33 cellular contexts compared by ENCODE assay signal in genomic region chr11:680970-681369, GRCh38. TPM values are rescaled to one million over a fixed set of nuclear protein-coding genes. Genes with fewer than 3 reads are reported as not detected.
DNase-seq lines count a peak whose midpoint lies in the region; ATAC-seq and TF ChIP-seq lines count a peak whose summit lies in the region.
"Had no signal": no experiment of that assay in that cellular context is flagged by ENCODE, and none has a peak within 500 bp of the region (broad histone marks: within the 10 kb centered on the region; RNA-seq: fewer than 3 reads in every experiment).

No MANE protein-coding gene starts in this region.

- peaks cover 62% of the 10 kb centered on the region for H3K36me3 Mint-ChIP-seq in activated CD8-positive, alpha-beta T cell treated with anti-CD3 and anti-CD28 coated beads for 36 hours (ENCODE audit: low read depth)
- peaks cover 49% of the 10 kb centered on the region for H3K36me3 Mint-ChIP-seq in activated CD8-positive, alpha-beta T cell treated with anti-CD3 and anti-CD28 coated beads, Interleukin-2, amount 10 ng/mL, durations not matched to agents 7 days and 5 days (ENCODE audit: low read depth)
- H3K36me3 Mint-ChIP-seq in central memory CD8-positive, alpha-beta T cell (ENCODE audit: insufficient read depth) = peaks cover 38% of the 10 kb centered on the region

- H3K27ac Mint-ChIP-seq in activated CD8-positive, alpha-beta T cell treated with anti-CD3 and anti-CD28 coated beads for 36 hours = peak overlapping the region; percentile 57
- no peak overlapping the region for H3K27ac Mint-ChIP-seq in activated CD8-positive, alpha-beta T cell treated with anti-CD3 and anti-CD28 coated beads, Interleukin-2, amount 10 ng/mL, durations not matched to agents 7 days and 5 days
- no peak overlapping the region for H3K27ac Mint-ChIP-seq in central memory CD8-positive, alpha-beta T cell (ENCODE audit: low read depth)
- H3K27ac Mint-ChIP-seq: activated B cell treated with CpG ODN at 0.5 μM for 24 hours; activated naive CD8-positive, alpha-beta T cell treated with anti-CD3 and anti-CD28 coated beads, Interleukin-2, amount 10 ng/mL, durations not matched to agents 7 days and 5 days; naive B cell; progenitor cell of endocrine pancreas; stimulated activated naive CD8-positive, alpha-beta T cell treated with anti-CD3 and anti-CD28 coated beads, Interleukin-15, Interleukin-2, amounts not matched to agents 100 ng/mL and 50 ng/mL, for 24 hours had no signal

- no peak overlapping the region for H3K4me3 Mint-ChIP-seq in activated CD8-positive, alpha-beta T cell treated with anti-CD3 and anti-CD28 coated beads for 36 hours
- no peak overlapping the region for H3K4me3 Mint-ChIP-seq in activated CD8-positive, alpha-beta T cell treated with anti-CD3 and anti-CD28 coated beads, Interleukin-2, amount 10 ng/mL, durations not matched to agents 7 days and 5 days
- no peak overlapping the region for H3K4me3 Mint-ChIP-seq in central memory CD8-positive, alpha-beta T cell
- H3K4me3 Mint-ChIP-seq: activated B cell treated with CpG ODN at 0.5 μM for 24 hours; activated naive CD8-positive, alpha-beta T cell treated with anti-CD3 and anti-CD28 coated beads, Interleukin-2, amount 10 ng/mL, durations not matched to agents 7 days and 5 days; CD4-positive, CD25-positive, alpha-beta regulatory T cell; effector memory CD8-positive, alpha-beta T cell; stimulated activated naive CD8-positive, alpha-beta T cell treated with anti-CD3 and anti-CD28 coated beads, Interleukin-15, Interleukin-2, amounts not matched to agents 100 ng/mL and 50 ng/mL, for 24 hours had no signal

- POLR2A ChIA-PET in activated CD8-positive, alpha-beta T cell treated with anti-CD3 and anti-CD28 coated beads for 36 hours (lab: Charles Lee) = interaction anchor here (3.7 kb wide), 1 partner anchor 14 kb away, joined by 20 read pairs; the partner anchor contains the start of genes DEAF1 and TMEM80
- POLR2A ChIA-PET in activated CD8-positive, alpha-beta T cell treated with anti-CD3 and anti-CD28 coated beads, Interleukin-2, amount 10 ng/mL, durations not matched to agents 7 days and 5 days (lab: Charles Lee) = interaction anchor here (1.0 kb wide), 1 partner anchor 69 kb away, joined by 3 read pairs; no protein-coding TSS in a partner anchor
- POLR2A ChIA-PET in RWPE1 (lab: Yijun Ruan, JAX; ENCODE audit: low non-redundant PET) = interaction anchor here (0.7 kb wide), 1 partner anchor 259 kb away, joined by 3 read pairs; no protein-coding TSS in a partner anchor

- peak; percentile 78 for DNase-seq in activated CD8-positive, alpha-beta T cell treated with anti-CD3 and anti-CD28 coated beads for 36 hours
- DNase-seq in activated CD8-positive, alpha-beta T cell treated with anti-CD3 and anti-CD28 coated beads, Interleukin-2, amount 10 ng/mL, durations not matched to agents 7 days and 5 days = no peak
- DNase-seq in RWPE1 (ENCODE audit: low spot score) = no peak
- no peak for DNase-seq in central memory CD8-positive, alpha-beta T cell (ENCODE audit: low spot score in 2 of 2)
- DNase-seq in stimulated activated CD8-positive, alpha-beta memory T cell treated with anti-CD3 and anti-CD28 coated beads, Interleukin-4, amount 100 ng/mL, for 48 hours = peak; percentile 67
- DNase-seq in activated CD4-positive, alpha-beta T cell treated with anti-CD3 and anti-CD28 coated beads for 48 hours = no peak
- DNase-seq: 8988T; activated B cell treated with CpG ODN at 0.5 μM for 24 hours; activated gamma-delta T cell; activated naive CD8-positive, alpha-beta T cell treated with anti-CD3 and anti-CD28 coated beads, Interleukin-2, amount 10 ng/mL, durations not matched to agents 7 days and 5 days; CD4-positive, CD25-positive, alpha-beta regulatory T cell; cortex of kidney; effector memory CD8-positive, alpha-beta T cell; erythroblast; islet precursor cell; midbrain; naive B cell; NCI-H1105; NCI-H187 treated with DMSO at 0.1 percent for 48 hours; NCI-H526; PC-3; stimulated activated CD4-positive, alpha-beta T cell treated with anti-CD3 and anti-CD28 coated beads, Interleukin-4, amount 100 ng/mL, for 4 hours; T-helper 1 cell; thyroid gland; uterus had no signal

- H3K27ac ChIP-seq in RWPE1 = peak overlapping the region; percentile 4
- H3K27ac ChIP-seq: cardiac muscle cell, thyroid gland, uterus had no signal

- no peaks in the 10 kb centered on the region for H3K27me3 Mint-ChIP-seq in activated CD8-positive, alpha-beta T cell treated with anti-CD3 and anti-CD28 coated beads for 36 hours
- H3K27me3 Mint-ChIP-seq in activated CD8-positive, alpha-beta T cell treated with anti-CD3 and anti-CD28 coated beads, Interleukin-2, amount 10 ng/mL, durations not matched to agents 7 days and 5 days (ENCODE audit: low read depth) = no peaks in the 10 kb centered on the region
- no peaks in the 10 kb centered on the region for H3K27me3 Mint-ChIP-seq in central memory CD8-positive, alpha-beta T cell
- H3K27me3 Mint-ChIP-seq: activated B cell treated with CpG ODN at 0.5 μM for 24 hours; activated naive CD8-positive, alpha-beta T cell treated with anti-CD3 and anti-CD28 coated beads, Interleukin-2, amount 10 ng/mL, durations not matched to agents 7 days and 5 days; CD4-positive, CD25-positive, alpha-beta regulatory T cell; effector memory CD8-positive, alpha-beta T cell; naive B cell; progenitor cell of endocrine pancreas; stimulated activated naive CD8-positive, alpha-beta T cell treated with anti-CD3 and anti-CD28 coated beads, Interleukin-15, Interleukin-2, amounts not matched to agents 100 ng/mL and 50 ng/mL, for 24 hours had no signal

- peaks cover 12% of the 10 kb centered on the region for H3K4me1 Mint-ChIP-seq in activated CD8-positive, alpha-beta T cell treated with anti-CD3 and anti-CD28 coated beads for 36 hours (ENCODE audit: low read depth)
- peaks cover 8% of the 10 kb centered on the region for H3K4me1 Mint-ChIP-seq in activated CD8-positive, alpha-beta T cell treated with anti-CD3 and anti-CD28 coated beads, Interleukin-2, amount 10 ng/mL, durations not matched to agents 7 days and 5 days (ENCODE audit: low read depth)
- peaks cover 8% of the 10 kb centered on the region for H3K4me1 Mint-ChIP-seq in central memory CD8-positive, alpha-beta T cell
- H3K4me1 Mint-ChIP-seq: activated B cell treated with CpG ODN at 0.5 μM for 24 hours; activated naive CD8-positive, alpha-beta T cell treated with anti-CD3 and anti-CD28 coated beads, Interleukin-2, amount 10 ng/mL, durations not matched to agents 7 days and 5 days; naive B cell had no signal

- ATAC-seq in activated CD8-positive, alpha-beta T cell treated with anti-CD3 and anti-CD28 coated beads for 36 hours = peak; percentile 96
- no peak for ATAC-seq in activated CD8-positive, alpha-beta T cell treated with anti-CD3 and anti-CD28 coated beads, Interleukin-2, amount 10 ng/mL, durations not matched to agents 7 days and 5 days
- ATAC-seq in central memory CD8-positive, alpha-beta T cell (replicated peaks; ENCODE audit: extremely low read depth, poor library complexity, severe bottlenecking) = peak; percentile 32
- no peak for ATAC-seq in HG03196 (IDR thresholded peaks at IDR 0.05; ENCODE audit: unreplicated experiment)
- ATAC-seq in GM18870 (IDR thresholded peaks at IDR 0.05; ENCODE audit: unreplicated experiment) = no peak
- ATAC-seq: effector memory CD8-positive, alpha-beta T cell; K562; PC-3 had no signal

- CTCF ChIA-PET in activated CD8-positive, alpha-beta T cell treated with anti-CD3 and anti-CD28 coated beads for 36 hours (lab: Charles Lee) = interaction anchor here (1.0 to 2.4 kb wide), 6 partner anchors 12 to 47 kb away, joined by 3 to 6 read pairs (median 4); no protein-coding TSS in a partner anchor
- CTCF ChIA-PET in activated CD8-positive, alpha-beta T cell treated with anti-CD3 and anti-CD28 coated beads, Interleukin-2, amount 10 ng/mL, durations not matched to agents 7 days and 5 days (lab: Charles Lee) = interaction anchor here (2.1 kb wide), 1 partner anchor 18 kb away, joined by 8 read pairs; no protein-coding TSS in a partner anchor
- CTCF ChIA-PET in RWPE1 (lab: Yijun Ruan, JAX) = no interaction called here

- intact Hi-C loops in activated CD8-positive, alpha-beta T cell treated with anti-CD3 and anti-CD28 coated beads for 36 hours (cut with micrococcal nuclease) = no loop called here

- no peak for TF ChIP-seq CTCF in activated CD8-positive, alpha-beta T cell treated with anti-CD3 and anti-CD28 coated beads for 36 hours (IDR thresholded peaks at IDR 0.05)
- TF ChIP-seq CTCF in RWPE1 (conservative IDR thresholded peaks at IDR 0.05; ENCODE audit: low read depth) = no peak

- no peaks in the 10 kb centered on the region for H3K9me3 Mint-ChIP-seq in activated CD8-positive, alpha-beta T cell treated with anti-CD3 and anti-CD28 coated beads for 36 hours
- no peaks in the 10 kb centered on the region for H3K9me3 Mint-ChIP-seq in activated CD8-positive, alpha-beta T cell treated with anti-CD3 and anti-CD28 coated beads, Interleukin-2, amount 10 ng/mL, durations not matched to agents 7 days and 5 days (ENCODE audit: insufficient read depth)
- no peaks in the 10 kb centered on the region for H3K9me3 Mint-ChIP-seq in central memory CD8-positive, alpha-beta T cell
- H3K9me3 Mint-ChIP-seq: activated B cell treated with CpG ODN at 0.5 μM for 24 hours; activated naive CD8-positive, alpha-beta T cell treated with anti-CD3 and anti-CD28 coated beads, Interleukin-2, amount 10 ng/mL, durations not matched to agents 7 days and 5 days; CD4-positive, CD25-positive, alpha-beta regulatory T cell; effector memory CD8-positive, alpha-beta T cell; stimulated activated naive CD8-positive, alpha-beta T cell treated with anti-CD3 and anti-CD28 coated beads, Interleukin-15, Interleukin-2, amounts not matched to agents 100 ng/mL and 50 ng/mL, for 24 hours had no signal

RNA-seq across cellular contexts. Expression of gene DEAF1, which starts 14.1 kb away (rescaled TPM):
- total RNA-seq in activated CD8-positive, alpha-beta T cell treated with anti-CD3 and anti-CD28 coated beads for 36 hours = 10 to 100 TPM; 59.1 to 59.3 TPM
- total RNA-seq in activated CD8-positive, alpha-beta T cell treated with anti-CD3 and anti-CD28 coated beads, Interleukin-2, amount 10 ng/mL, durations not matched to agents 7 days and 5 days = 10 to 100 TPM; 34.1 to 36.7 TPM

RNA-seq across cellular contexts. Expression of gene TMEM80, which starts 14.6 kb away (rescaled TPM):
- total RNA-seq in activated CD8-positive, alpha-beta T cell treated with anti-CD3 and anti-CD28 coated beads for 36 hours = 10 to 100 TPM; 10.6 to 12.5 TPM
- total RNA-seq in activated CD8-positive, alpha-beta T cell treated with anti-CD3 and anti-CD28 coated beads, Interleukin-2, amount 10 ng/mL, durations not matched to agents 7 days and 5 days = 10 to 100 TPM; 27.1 to 29.8 TPM

RNA-seq across cellular contexts. Expression of gene EPS8L2, which starts 25.1 kb away (rescaled TPM):
- 10 to 100 TPM; 15.0 to 16.7 TPM for total RNA-seq in activated CD8-positive, alpha-beta T cell treated with anti-CD3 and anti-CD28 coated beads for 36 hours
- total RNA-seq in activated CD8-positive, alpha-beta T cell treated with anti-CD3 and anti-CD28 coated beads, Interleukin-2, amount 10 ng/mL, durations not matched to agents 7 days and 5 days = 10 to 100 TPM; 13.9 to 15.0 TPM

RNA-seq across cellular contexts. Expression of gene DRD4, which starts 43.9 kb away (rescaled TPM):
- total RNA-seq in activated CD8-positive, alpha-beta T cell treated with anti-CD3 and anti-CD28 coated beads for 36 hours = under 1 TPM; 0.88 to 0.89 TPM
- under 1 TPM; 0.42 to 0.76 TPM for total RNA-seq in activated CD8-positive, alpha-beta T cell treated with anti-CD3 and anti-CD28 coated beads, Interleukin-2, amount 10 ng/mL, durations not matched to agents 7 days and 5 days
- total RNA-seq: CD4-positive, CD25-positive, alpha-beta regulatory T cell; left ventricle myocardium superior; M059J had no signal

RNA-seq across cellular contexts. Expression of gene SCT, which starts 54.0 kb away (rescaled TPM):
- total RNA-seq in activated CD8-positive, alpha-beta T cell treated with anti-CD3 and anti-CD28 coated beads for 36 hours = not detected
- total RNA-seq in activated CD8-positive, alpha-beta T cell treated with anti-CD3 and anti-CD28 coated beads, Interleukin-2, amount 10 ng/mL, durations not matched to agents 7 days and 5 days = not detected
- total RNA-seq: activated B cell treated with CpG ODN at 0.5 μM for 24 hours; activated naive CD8-positive, alpha-beta T cell treated with anti-CD3 and anti-CD28 coated beads, Interleukin-2, amount 10 ng/mL, durations not matched to agents 7 days and 5 days; CD4-positive, CD25-positive, alpha-beta regulatory T cell; K562; left ventricle myocardium superior; M059J; PC-3; thyroid gland; uterus had no signal

Comparison
In these comparisons a context has a peak if more than half of its experiments do, and no peak if none do; other contexts are left out.
1. ATAC-seq: peak in activated CD8-positive, alpha-beta T cell treated with anti-CD3 and anti-CD28 coated beads for 36 hours (single experiment) and central memory CD8-positive, alpha-beta T cell (single experiment); none in activated CD8-positive, alpha-beta T cell treated with anti-CD3 and anti-CD28 coated beads, Interleukin-2, amount 10 ng/mL, durations not matched to agents 7 days and 5 days (single experiment), HG03196 (single experiment) and GM18870 (single experiment).
2. DNase-seq: peak in activated CD8-positive, alpha-beta T cell treated with anti-CD3 and anti-CD28 coated beads for 36 hours (single experiment) and stimulated activated CD8-positive, alpha-beta memory T cell treated with anti-CD3 and anti-CD28 coated beads, Interleukin-4, amount 100 ng/mL, for 48 hours (single experiment); none in activated CD8-positive, alpha-beta T cell treated with anti-CD3 and anti-CD28 coated beads, Interleukin-2, amount 10 ng/mL, durations not matched to agents 7 days and 5 days (single experiment), RWPE1 (single experiment), central memory CD8-positive, alpha-beta T cell (0 of 2) and activated CD4-positive, alpha-beta T cell treated with anti-CD3 and anti-CD28 coated beads for 48 hours (single experiment).